Comparison of ENCODE assay signal across 10 cellular contexts in the genomic region with DNA sequence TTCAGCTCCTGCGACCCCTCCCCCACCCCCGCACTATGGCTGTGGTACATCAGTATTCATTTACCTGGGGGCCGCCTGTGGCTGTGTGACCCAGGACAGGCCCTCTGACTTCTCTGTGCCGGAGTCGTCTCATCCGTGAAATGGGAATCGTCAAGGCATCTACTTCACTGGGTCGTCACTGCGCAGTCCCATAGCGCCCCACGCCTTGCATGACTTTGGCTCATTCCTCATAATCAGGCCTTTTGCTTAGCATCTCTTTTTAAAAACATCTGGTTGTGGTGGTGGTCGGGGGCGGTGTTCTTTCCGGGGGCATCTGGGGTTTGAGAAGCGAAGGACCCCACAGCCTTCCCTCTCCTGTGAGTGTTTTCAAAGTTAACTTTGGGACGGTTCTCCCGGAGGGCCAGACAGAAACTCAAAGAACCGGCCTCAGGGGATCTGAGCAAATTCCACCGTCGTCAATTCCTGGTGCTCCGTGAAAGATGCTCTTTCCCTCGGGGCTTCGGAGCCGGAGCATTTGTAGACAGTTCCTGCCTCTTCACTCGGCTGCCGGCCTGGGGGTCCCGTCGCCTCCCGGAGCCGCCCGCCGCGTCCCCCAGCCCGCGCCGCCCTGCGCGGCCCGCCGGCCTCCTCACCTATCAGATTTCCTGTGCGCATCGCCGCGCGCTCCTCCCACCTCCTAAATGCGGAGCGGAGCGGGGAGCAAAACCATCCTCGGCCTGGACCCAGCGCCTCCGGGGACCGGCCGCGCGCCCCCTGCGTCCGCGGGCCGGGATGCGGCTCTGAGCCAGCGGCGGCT. TPM values are rescaled to one million over a fixed set of nuclear protein-coding genes. Genes with fewer than 3 reads are reported as not detected.
DNase-seq lines count a peak whose midpoint lies in the region; ATAC-seq, FAIRE-seq and TF ChIP-seq lines count a peak whose summit lies in the region.
"Had no signal": no experiment of that assay in that cellular context is flagged by ENCODE, and none has a peak within 500 bp of the region (broad histone marks: within the 10 kb centered on the region; RNA-seq: fewer than 3 reads in every experiment).

A gene with protein sequence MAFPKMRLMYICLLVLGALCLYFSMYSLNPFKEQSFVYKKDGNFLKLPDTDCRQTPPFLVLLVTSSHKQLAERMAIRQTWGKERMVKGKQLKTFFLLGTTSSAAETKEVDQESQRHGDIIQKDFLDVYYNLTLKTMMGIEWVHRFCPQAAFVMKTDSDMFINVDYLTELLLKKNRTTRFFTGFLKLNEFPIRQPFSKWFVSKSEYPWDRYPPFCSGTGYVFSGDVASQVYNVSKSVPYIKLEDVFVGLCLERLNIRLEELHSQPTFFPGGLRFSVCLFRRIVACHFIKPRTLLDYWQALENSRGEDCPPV (plus strand): TSS at position 708 of the 796 bp plus-strand sequence. CDS start 47,620 bp downstream, outside the sequence.

- no peak for ATAC-seq in GM19035 (IDR thresholded peaks at IDR 0.05; ENCODE audit: unreplicated experiment)

- H3K9me3 Mint-ChIP-seq in chondrocyte (ENCODE audit: low read depth): no peaks in the 10 kb centered on the region

- peaks cover 17% of the 10 kb centered on the region for H3K4me1 Mint-ChIP-seq in chondrocyte (ENCODE audit: low read depth)

- H3K4me3 Mint-ChIP-seq in chondrocyte (ENCODE audit: unreplicated experiment): peak within 1 kb of the TSS; percentile 60

- peak; percentile 5 for DNase-seq in stimulated activated CD4-positive, alpha-beta T cell treated with anti-CD3 and anti-CD28 coated beads, Interleukin-15, amount 100 ng/mL, for 24 hours
- DNase-seq in stimulated activated CD4-positive, alpha-beta T cell treated with anti-CD3 and anti-CD28 coated beads, Interleukin-4, amount 100 ng/mL, for 4 hours: no peak
- DNase-seq in chondrocyte (ENCODE audit: low spot score): no peak
- peak; percentile 18 for DNase-seq in midbrain (lab: John Stamatoyannopoulos, UW)
- DNase-seq in DMS153 (lab: John Stamatoyannopoulos, UW): no peak
- no peak for DNase-seq in GM12891 (ENCODE audit: insufficient read length, low spot score)
- no peak for DNase-seq in T-helper 2 cell
- DNase-seq: esophagus squamous epithelium had no signal

- FAIRE-seq in GM12891 (lab: Jason Lieb, UNC): no peak
- FAIRE-seq: TTC549 had no signal

- H3K27me3 Mint-ChIP-seq in chondrocyte (ENCODE audit: low read depth): peaks cover 54% of the 10 kb centered on the region

- H3K36me3 Mint-ChIP-seq in chondrocyte (ENCODE audit: low read depth): no peaks in the 10 kb centered on the region

- TF ChIP-seq POLR2A in GM12891 (IDR thresholded peaks at IDR 0.05; ENCODE audit: low read depth, low read length): no peak

- no peak within 1 kb of the TSS for H3K27ac Mint-ChIP-seq in chondrocyte (ENCODE audit: unreplicated experiment)

- TF ChIP-seq CTCF in chondrocyte (IDR thresholded peaks at IDR 0.05): peak; percentile 12

TF ChIP-seq in GM12891, 5 proteins besides CTCF, POLR2A, EP300 and RAD21:
- no peak for TF ChIP-seq POU2F2 (IDR thresholded peaks at IDR 0.05; ENCODE audit: low read depth, low read length)
- TF ChIP-seq PAX5 (IDR thresholded peaks at IDR 0.05; ENCODE audit: insufficient read depth, low read length, severe bottlenecking): no peak
- TF ChIP-seq SPI1 (IDR thresholded peaks at IDR 0.05; ENCODE audit: low read depth, low read length): no peak
- no peak for TF ChIP-seq POLR2AphosphoS5 (IDR thresholded peaks at IDR 0.05; ENCODE audit: low read depth, low read length)
- TF ChIP-seq TAF1 (IDR thresholded peaks at IDR 0.05; ENCODE audit: low read depth, low read length): no peak

RNA-seq across cellular contexts. Expression of the gene that starts here (rescaled TPM):
- 0.03 to 0.05 TPM in 2 of 3 replicates, not detected in the other for total RNA-seq in chondrocyte
- polyA plus RNA-seq in GM12891 (2012; ENCODE audit: low read depth, missing spikeins): not detected

Comparison
In these comparisons a context has a peak if more than half of its experiments do, and no peak if none do; other contexts are left out.
1. DNase-seq: peak in stimulated activated CD4-positive, alpha-beta T cell treated with anti-CD3 and anti-CD28 coated beads, Interleukin-15, amount 100 ng/mL, for 24 hours (single experiment) and midbrain (single experiment); none in stimulated activated CD4-positive, alpha-beta T cell treated with anti-CD3 and anti-CD28 coated beads, Interleukin-4, amount 100 ng/mL, for 4 hours (0 of 2), chondrocyte (single experiment), DMS153 (single experiment), GM12891 (single experiment) and T-helper 2 cell (0 of 5).